Comparison of ENCODE assay signal across 26 cellular contexts in genomic region chr15:67826717-67827560, GRCh38. TPM values are rescaled to one million over a fixed set of nuclear protein-coding genes. Genes with fewer than 3 reads are reported as not detected.
DNase-seq lines count a peak whose midpoint lies in the region; ATAC-seq lines count a peak whose summit lies in the region.
"Had no signal": no experiment of that assay in that cellular context is flagged by ENCODE, and none has a peak within 500 bp of the region (broad histone marks: within the 10 kb centered on the region; RNA-seq: fewer than 3 reads in every experiment).

No MANE protein-coding gene starts in this region.

- peaks cover 41% of the 10 kb centered on the region for H3K4me1 Mint-ChIP-seq in T-helper 17 cell
- H3K4me1 Mint-ChIP-seq in stimulated activated effector memory CD8-positive, alpha-beta T cell treated with anti-CD3 and anti-CD28 coated beads, Interleukin-12 subunit alpha, Interleukin-12 subunit beta, amount 100 ng/mL, for 72 hours = peaks cover 45% of the 10 kb centered on the region
- H3K4me1 Mint-ChIP-seq in activated CD4-positive, alpha-beta T cell treated with anti-CD3 and anti-CD28 coated beads, Interleukin-2, amount 10 ng/mL, durations not matched to agents 24 days and 14 days = peaks cover 31% of the 10 kb centered on the region

- H3K27ac Mint-ChIP-seq in T-helper 17 cell = no peak overlapping the region
- H3K27ac Mint-ChIP-seq in stimulated activated effector memory CD8-positive, alpha-beta T cell treated with anti-CD3 and anti-CD28 coated beads, Interleukin-12 subunit alpha, Interleukin-12 subunit beta, amount 100 ng/mL, for 72 hours = no peak overlapping the region
- H3K27ac Mint-ChIP-seq in activated CD4-positive, alpha-beta T cell treated with anti-CD3 and anti-CD28 coated beads, Interleukin-2, amount 10 ng/mL, durations not matched to agents 24 days and 14 days = no peak overlapping the region
- H3K27ac Mint-ChIP-seq: CD4-positive, alpha-beta T cell; mesothelial cell of epicardium had no signal

- ATAC-seq in T-helper 17 cell (no peak), GM19324 (IDR thresholded peaks at IDR 0.05; ENCODE audit: low FRiP score, unreplicated experiment) (no peak)
- no peak for ATAC-seq in stimulated activated effector memory CD8-positive, alpha-beta T cell treated with anti-CD3 and anti-CD28 coated beads, Interleukin-12 subunit alpha, Interleukin-12 subunit beta, amount 100 ng/mL, for 72 hours
- ATAC-seq: Right ventricle myocardium inferior; stimulated activated naive B cell treated with anti-CD40 and anti-IgM and Interleukin-4, amounts not matched to agents 10 μg/mL and 1 μg/mL and 100 μg/mL, for 72 hours had no signal

- H3K27me3 Mint-ChIP-seq in T-helper 17 cell = peaks cover 67% of the 10 kb centered on the region
- H3K27me3 Mint-ChIP-seq in activated CD4-positive, alpha-beta T cell treated with anti-CD3 and anti-CD28 coated beads, Interleukin-2, amount 10 ng/mL, durations not matched to agents 24 days and 14 days = peaks cover 72% of the 10 kb centered on the region

- no peaks in the 10 kb centered on the region for H3K9me3 Mint-ChIP-seq in stimulated activated effector memory CD8-positive, alpha-beta T cell treated with anti-CD3 and anti-CD28 coated beads, Interleukin-12 subunit alpha, Interleukin-12 subunit beta, amount 100 ng/mL, for 72 hours
- H3K9me3 Mint-ChIP-seq in activated CD4-positive, alpha-beta T cell treated with anti-CD3 and anti-CD28 coated beads, Interleukin-2, amount 10 ng/mL, durations not matched to agents 24 days and 14 days = peaks cover 3% of the 10 kb centered on the region
- H3K9me3 Mint-ChIP-seq: CD4-positive, alpha-beta T cell; central memory CD8-positive, alpha-beta T cell; mesothelial cell of epicardium had no signal

- intact Hi-C loops in activated CD4-positive, alpha-beta T cell treated with anti-CD3 and anti-CD28 coated beads, Interleukin-2, amount 10 ng/mL, durations not matched to agents 24 days and 14 days (cut with micrococcal nuclease) = no loop called here

- no peaks in the 10 kb centered on the region for H3K9me3 ChIP-seq in T-helper 17 cell (ENCODE audit: control insufficient read depth, low read length, poor library complexity, severe bottlenecking)
- H3K9me3 ChIP-seq: heart left ventricle, upper lobe of left lung had no signal

- peak; percentile 59 for DNase-seq in activated CD8-positive, alpha-beta memory T cell treated with anti-CD3 and anti-CD28 coated beads for 24 hours
- no peak for DNase-seq in activated CD8-positive, alpha-beta memory T cell treated with anti-CD3 and anti-CD28 coated beads, Interleukin-2, amount 50 U/mL, for 48 hours
- DNase-seq in T-helper 17 cell (no peak), iPS-NIHi11 (ENCODE audit: low spot score) (peak; percentile 18), Ammon's horn (ENCODE audit: low spot score) (no peak)
- DNase-seq in stimulated activated effector memory CD8-positive, alpha-beta T cell treated with anti-CD3 and anti-CD28 coated beads, Interleukin-12 subunit alpha, Interleukin-12 subunit beta, amount 100 ng/mL, for 72 hours (ENCODE audit: low spot score in 2 of 2) = peak in 1 of 2 donors; percentile 51
- DNase-seq in activated CD4-positive, alpha-beta T cell treated with anti-CD3 and anti-CD28 coated beads, Interleukin-2, amount 10 ng/mL, durations not matched to agents 24 days and 14 days = no peak
- DNase-seq: ACHN; DND-41; effector CD8-positive, alpha-beta T cell; GOT3; heart left ventricle; islet precursor cell; NCI-H1694; stimulated activated naive B cell treated with anti-CD40 and anti-IgM and Interleukin-4, amounts not matched to agents 10 μg/mL and 1 μg/mL and 100 μg/mL, for 72 hours had no signal

- peaks cover 12% of the 10 kb centered on the region for H3K36me3 Mint-ChIP-seq in T-helper 17 cell (ENCODE audit: low read depth)
- peaks cover 17% of the 10 kb centered on the region for H3K36me3 Mint-ChIP-seq in stimulated activated effector memory CD8-positive, alpha-beta T cell treated with anti-CD3 and anti-CD28 coated beads, Interleukin-12 subunit alpha, Interleukin-12 subunit beta, amount 100 ng/mL, for 72 hours
- H3K36me3 Mint-ChIP-seq in activated CD4-positive, alpha-beta T cell treated with anti-CD3 and anti-CD28 coated beads, Interleukin-2, amount 10 ng/mL, durations not matched to agents 24 days and 14 days (ENCODE audit: low read depth) = peaks cover 14% of the 10 kb centered on the region
- H3K36me3 Mint-ChIP-seq: mesothelial cell of epicardium had no signal

- peak overlapping the region; percentile 85 for H3K4me3 Mint-ChIP-seq in T-helper 17 cell
- peak overlapping the region; percentile 18 for H3K4me3 Mint-ChIP-seq in stimulated activated effector memory CD8-positive, alpha-beta T cell treated with anti-CD3 and anti-CD28 coated beads, Interleukin-12 subunit alpha, Interleukin-12 subunit beta, amount 100 ng/mL, for 72 hours
- H3K4me3 Mint-ChIP-seq in activated CD4-positive, alpha-beta T cell treated with anti-CD3 and anti-CD28 coated beads, Interleukin-2, amount 10 ng/mL, durations not matched to agents 24 days and 14 days = no peak overlapping the region

RNA-seq across cellular contexts. Expression of gene SKOR1, which starts 1.6 kb away (rescaled TPM):
- 1 to 10 TPM; 2.2 to 2.7 TPM for total RNA-seq in T-helper 17 cell
- 0.09 and 0.14 TPM in 2 replicates for total RNA-seq in activated CD4-positive, alpha-beta T cell treated with anti-CD3 and anti-CD28 coated beads, Interleukin-2, amount 10 ng/mL, durations not matched to agents 24 days and 14 days
- total RNA-seq: Right ventricle myocardium inferior had no signal

RNA-seq across cellular contexts. Expression of gene RNU6-1, which starts 12.9 kb away (rescaled TPM):
- total RNA-seq in T-helper 17 cell = not detected
- not detected in 2 replicates for total RNA-seq in activated CD4-positive, alpha-beta T cell treated with anti-CD3 and anti-CD28 coated beads, Interleukin-2, amount 10 ng/mL, durations not matched to agents 24 days and 14 days
- total RNA-seq: activated CD8-positive, alpha-beta memory T cell treated with anti-CD3 and anti-CD28 coated beads for 36 hours; CD4-positive, alpha-beta T cell; fibroblast of lung; heart left ventricle; M059J; mesothelial cell of epicardium; renal cortical epithelial cell; Right ventricle myocardium inferior; T-helper 1 cell treated with Interleukin-12 subunit alpha and Interleukin-12 subunit beta and Interleukin-4 antibody, amounts not matched to agents 30 ng/mL and 1 ng/mL, for 36 hours; upper lobe of left lung had no signal

Comparison
In these comparisons a context has a peak if more than half of its experiments do, and no peak if none do; other contexts are left out.
1. DNase-seq: peak in activated CD8-positive, alpha-beta memory T cell treated with anti-CD3 and anti-CD28 coated beads for 24 hours (single experiment) and iPS-NIHi11 (single experiment); none in activated CD8-positive, alpha-beta memory T cell treated with anti-CD3 and anti-CD28 coated beads, Interleukin-2, amount 50 U/mL, for 48 hours (single experiment), T-helper 17 cell (0 of 3), Ammon's horn (single experiment) and activated CD4-positive, alpha-beta T cell treated with anti-CD3 and anti-CD28 coated beads, Interleukin-2, amount 10 ng/mL, durations not matched to agents 24 days and 14 days (single experiment).